8 cellular contexts compared by ENCODE assay signal in the genomic region with DNA sequence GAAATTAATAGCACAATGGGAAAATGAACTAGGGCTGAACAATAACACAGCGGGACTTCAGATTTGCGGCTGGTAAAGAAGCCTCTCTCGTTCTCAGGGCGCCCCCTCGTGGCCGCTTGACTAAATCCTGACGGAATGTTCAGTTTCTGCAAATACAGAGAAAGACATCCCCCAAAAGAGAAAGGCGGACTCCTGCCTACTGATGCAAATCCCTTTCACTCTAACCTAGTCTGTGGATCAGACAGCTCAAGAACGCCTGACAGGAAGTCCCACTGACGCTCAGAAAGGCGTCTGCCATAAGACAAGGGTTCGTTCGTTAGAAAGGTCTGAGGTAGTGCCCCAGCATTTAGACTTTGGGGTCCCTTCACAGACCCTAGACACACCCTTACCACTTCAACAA. TPM values are rescaled to one million over a fixed set of nuclear protein-coding genes. Genes with fewer than 3 reads are reported as not detected.
DNase-seq lines count a peak whose midpoint lies in the region; ATAC-seq, FAIRE-seq and TF ChIP-seq lines count a peak whose summit lies in the region.

No MANE protein-coding gene starts in this region.

- H4K20me1 ChIP-seq in astrocyte (ENCODE audit: insufficient read depth, low read length): peaks cover 49% of the 10 kb centered on the region
- peaks cover 5% of the 10 kb centered on the region for H4K20me1 ChIP-seq in hepatocyte (ENCODE audit: insufficient read depth, poor library complexity, severe bottlenecking)

- H3K27me3 ChIP-seq in astrocyte (ENCODE audit: insufficient read depth, low read length) (no peaks in the 10 kb centered on the region), hepatocyte (no peaks in the 10 kb centered on the region), aorta (ENCODE audit: control insufficient read depth in 1 of 2, insufficient read depth in 2 of 2, low read length in 1 of 2) (no peaks in the 10 kb centered on the region)

- peaks cover 91% of the 10 kb centered on the region for H3K79me2 ChIP-seq in astrocyte (ENCODE audit: insufficient read depth, low read length)
- peaks cover 77% of the 10 kb centered on the region for H3K79me2 ChIP-seq in hepatocyte

- H3K9me3 Mint-ChIP-seq in astrocyte (ENCODE audit: unreplicated experiment): no peaks in the 10 kb centered on the region

- H3K4me1 ChIP-seq in astrocyte (ENCODE audit: insufficient read depth, low read length) (peaks cover 69% of the 10 kb centered on the region), hepatocyte (ENCODE audit: insufficient read depth) (peaks cover 52% of the 10 kb centered on the region), aorta (ENCODE audit: control insufficient read depth in 1 of 2, insufficient read depth in 2 of 2, low read length in 2 of 2) (peaks cover 2 to 8% of the 10 kb centered on the region in 2 donors)

- H3K4me1 Mint-ChIP-seq in T-helper 17 cell (peaks cover 10% of the 10 kb centered on the region), astrocyte (ENCODE audit: low read depth, unreplicated experiment) (peaks cover 49% of the 10 kb centered on the region)

- peak; percentile 58; the same call in 1 of the 2 replicates for TF ChIP-seq CTCF in GM12875 (IDR thresholded peaks at IDR 0.05; ENCODE audit: borderline replicate concordance, insufficient read depth, low read depth, low read length)
- peak; percentile 89 for TF ChIP-seq CTCF in astrocyte (IDR thresholded peaks at IDR 0.05; ENCODE audit: insufficient read depth, low read depth, low read length)
- peak; percentile 91 for TF ChIP-seq CTCF in hepatocyte (IDR thresholded peaks at IDR 0.05; ENCODE audit: poor library complexity)

- ATAC-seq in T-helper 17 cell (peak; percentile 44), aorta (ENCODE audit: low FRiP score) (peak; percentile 59), GM21360 (IDR thresholded peaks at IDR 0.05; ENCODE audit: unreplicated experiment) (no peak)

- H2AFZ ChIP-seq in astrocyte (ENCODE audit: low read depth, low read length): no peak overlapping the region
- no peak overlapping the region for H2AFZ ChIP-seq in hepatocyte

- H3K27ac Mint-ChIP-seq in T-helper 17 cell: no peak overlapping the region
- H3K27ac Mint-ChIP-seq in astrocyte (ENCODE audit: unreplicated experiment): peak overlapping the region; percentile 68

- DNase-seq in NCI-H1436 treated with DMSO at 0.1 percent for 48 hours (lab: John Stamatoyannopoulos, UW): peak; percentile 41
- peak; percentile 39 to 69 (median 47) for DNase-seq in T-helper 17 cell
- peak; percentile 76 for DNase-seq in astrocyte (ENCODE audit: low read depth)
- peak; percentile 94 for DNase-seq in hepatocyte (ENCODE audit: low spot score)
- DNase-seq in renal cortical epithelial cell (ENCODE audit: low read depth): peak; percentile 67
- peak; percentile 90 to 97 for DNase-seq in aorta

- H3K4me2 ChIP-seq in astrocyte (ENCODE audit: low read length): peak overlapping the region; percentile 90
- peak overlapping the region; percentile 95 for H3K4me2 ChIP-seq in hepatocyte

- H3K27me3 Mint-ChIP-seq in T-helper 17 cell: peaks cover 84% of the 10 kb centered on the region
- H3K27me3 Mint-ChIP-seq in astrocyte (ENCODE audit: low read depth, unreplicated experiment): no peaks in the 10 kb centered on the region

- WGBS in hepatocyte (ENCODE audit: low lambda C conversion rate, missing lambda C conversion rate): 5% methylated on average over 13 of the region's 13 CpGs
- WGBS in aorta, 2 donors: 0 to 1% methylated on average over 13 of the region's 13 CpGs

- H3K9ac ChIP-seq in astrocyte (ENCODE audit: low read length): peak overlapping the region; percentile 95

- H3K4me3 ChIP-seq in GM12875 (ENCODE audit: low read depth, low read length) (no peak overlapping the region), astrocyte (ENCODE audit: insufficient read depth, low read depth, low read length) (peak overlapping the region; percentile 67), hepatocyte (no peak overlapping the region), aorta (ENCODE audit: low read length in 2 of 2) (peak overlapping the region; percentile 37 to 80)

- H3K4me3 Mint-ChIP-seq in T-helper 17 cell (no peak overlapping the region), astrocyte (ENCODE audit: unreplicated experiment) (peak overlapping the region; percentile 97)

- peaks cover 4% of the 10 kb centered on the region for H3K36me3 Mint-ChIP-seq in T-helper 17 cell (ENCODE audit: low read depth)
- peaks cover 10% of the 10 kb centered on the region for H3K36me3 Mint-ChIP-seq in astrocyte (ENCODE audit: low read depth, unreplicated experiment)

- peak; percentile 63 for FAIRE-seq in astrocyte (lab: Jason Lieb, UNC)

- H3K27ac ChIP-seq in astrocyte (ENCODE audit: low read depth, low read length) (peak overlapping the region; percentile 69), hepatocyte (peak overlapping the region; percentile 15), aorta (ENCODE audit: low read depth in 1 of 2, low read length in 2 of 2) (peak overlapping the region; percentile 81 to 89)

- H3K36me3 ChIP-seq in astrocyte (ENCODE audit: insufficient read depth, low read length): no peaks in the 10 kb centered on the region
- no peaks in the 10 kb centered on the region for H3K36me3 ChIP-seq in hepatocyte (replicated peaks; ENCODE audit: insufficient read depth, low read depth)
- no peaks in the 10 kb centered on the region for H3K36me3 ChIP-seq in aorta (ENCODE audit: control insufficient read depth in 1 of 2, insufficient read depth in 2 of 2, low read length in 1 of 2)

- H3K9me2 ChIP-seq in hepatocyte (replicated peaks; ENCODE audit: insufficient read depth): no peaks in the 10 kb centered on the region

- H3K9me3 ChIP-seq in T-helper 17 cell (ENCODE audit: control insufficient read depth, low read length, poor library complexity, severe bottlenecking) (no peaks in the 10 kb centered on the region), astrocyte (ENCODE audit: insufficient read depth, low read depth, low read length) (no peaks in the 10 kb centered on the region), hepatocyte (ENCODE audit: low read depth) (no peaks in the 10 kb centered on the region), aorta (ENCODE audit: control insufficient read depth, low read length) (no peaks in the 10 kb centered on the region)

- intact Hi-C loops in aorta (cut with DNase I): loop anchor here (1.0 to 10.0 kb wide), 9 partner anchors 44 to 716 kb away; no protein-coding TSS in a partner anchor

RNA-seq across cellular contexts. Expression of a gene that starts 2.5 kb away (rescaled TPM):
- under 1 TPM in 1 of 2 donors, not detected in 1; 0.05 TPM for total RNA-seq in T-helper 17 cell
- 94.0 and 96.1 TPM in 2 replicates for total RNA-seq in astrocyte
- 5.3 and 13.0 TPM in 2 replicates for total RNA-seq in hepatocyte
- 2.5 and 3.5 TPM in 2 replicates for polyA plus RNA-seq in hepatocyte
- 10.8 and 21.4 TPM in 2 replicates for total RNA-seq in renal cortical epithelial cell
- total RNA-seq in aorta: 10 to 100 TPM; 28.2 to 37.7 TPM
- polyA plus RNA-seq in aorta: 1 to 10 TPM; 5.3 to 8.7 TPM

Comparison
In these comparisons a context has a peak if more than half of its experiments do, and no peak if none do; other contexts are left out.
1. H3K4me3 ChIP-seq: peak in astrocyte (single experiment) and aorta (2 of 2); none in GM12875 (single experiment) and hepatocyte (single experiment).
2. DNase-seq: peak in every context shown above with its lines; median percentile 94 in hepatocyte; 94 in aorta; 76 in astrocyte; 67 in renal cortical epithelial cell; 47 in T-helper 17 cell; 41 in NCI-H1436 treated with DMSO at 0.1 percent for 48 hours.
3. H3K27ac ChIP-seq: peak in every context shown above with its lines; median percentile 85 in aorta; 69 in astrocyte; 15 in hepatocyte.
4. Peak in every context shown above with its lines, with median percentiles within 50 percentile points of each other: CTCF ChIP-seq.